Comparison of ENCODE assay signal across 33 cellular contexts in genomic region chr12:115377781-115378180, GRCh38.
"Had no signal": no experiment of that assay in that cellular context is flagged by ENCODE, and none has a peak within 500 bp of the region (broad histone marks: within the 10 kb centered on the region; RNA-seq: fewer than 3 reads in every experiment).

No MANE protein-coding gene starts in this region.

- H3K27me3 Mint-ChIP-seq: activated CD4-positive, alpha-beta T cell treated with anti-CD3 and anti-CD28 coated beads, Interleukin-2, amount 10 ng/mL, durations not matched to agents 24 days and 14 days; activated T-cell treated with anti-CD3 and anti-CD28 coated beads, Interleukin-2, amount 50 U/mL, for 24 hours had no signal

- H3K27ac Mint-ChIP-seq: activated CD4-positive, alpha-beta T cell treated with anti-CD3 and anti-CD28 coated beads, Interleukin-2, amount 10 ng/mL, durations not matched to agents 24 days and 14 days; activated CD8-positive, alpha-beta T cell treated with anti-CD3 and anti-CD28 coated beads for 36 hours; activated naive CD4-positive, alpha-beta T cell treated with anti-CD3 and anti-CD28 coated beads, Interleukin-2, amount 50 U/mL, for 24 hours; activated naive CD8-positive, alpha-beta T cell treated with anti-CD3 and anti-CD28 coated beads, Interleukin-2, amount 10 ng/mL, durations not matched to agents 7 days and 5 days; activated T-cell treated with anti-CD3 and anti-CD28 coated beads, Interleukin-2, amount 50 U/mL, for 24 hours; activated T-helper 2 cell treated with anti-CD3 and anti-CD28 coated beads, Interferon-gamma antibody, Interleukin-2, Interleukin-4, amounts not matched to agents 10 μg/mL and 5 μg/mL and 100 μg/mL, durations not matched to agents 14 hours and 24 hours and 36 hours; IgD-negative memory B cell; T-cell had no signal

- H3K27ac ChIP-seq: ascending aorta, breast epithelium, PC-9, RWPE1, WERI-Rb-1 had no signal

- H3K4me3 Mint-ChIP-seq: activated CD4-positive, alpha-beta T cell treated with anti-CD3 and anti-CD28 coated beads, Interleukin-2, amount 10 ng/mL, durations not matched to agents 24 days and 14 days; activated CD8-positive, alpha-beta T cell treated with anti-CD3 and anti-CD28 coated beads for 36 hours; activated naive CD4-positive, alpha-beta T cell treated with anti-CD3 and anti-CD28 coated beads, Interleukin-2, amount 50 U/mL, for 24 hours; activated naive CD8-positive, alpha-beta T cell treated with anti-CD3 and anti-CD28 coated beads, Interleukin-2, amount 10 ng/mL, durations not matched to agents 7 days and 5 days; activated T-cell treated with anti-CD3 and anti-CD28 coated beads, Interleukin-2, amount 50 U/mL, for 24 hours; IgD-negative memory B cell; T-cell had no signal

- DNase-seq: activated CD4-positive, alpha-beta T cell treated with anti-CD3 and anti-CD28 coated beads, Interleukin-2, amount 10 ng/mL, durations not matched to agents 24 days and 14 days; activated CD4-positive, alpha-beta T cell treated with anti-CD3 and anti-CD28 coated beads, Interleukin-2, amount 50 U/mL, for 4 hours; activated CD4-positive, CD25-positive, alpha-beta regulatory T cell; activated CD8-positive, alpha-beta T cell treated with anti-CD3 and anti-CD28 coated beads for 36 hours; activated gamma-delta T cell; activated naive CD4-positive, alpha-beta T cell treated with Interleukin-2 at 50 U/mL for 16 hours; activated naive CD8-positive, alpha-beta T cell treated with anti-CD3 and anti-CD28 coated beads, Interleukin-2, amount 10 ng/mL, durations not matched to agents 7 days and 5 days; activated T-cell treated with anti-CD3 and anti-CD28 coated beads, Interleukin-2, amount 50 U/mL, for 24 hours; Karpas-422; KBM-7; MG63; NCI-H1048; NCI-H1436; NCI-H1930; NCI-H2081 treated with DMSO at 0.1 percent for 48 hours; NCI-H226; NCI-H446 treated with DMSO at 0.1 percent for 48 hours; NCI-H524; NCI-H69; NCI-H82; PC-9; SIG-M5; T-cell; T1000; WERI-Rb-1 had no signal

- H3K9me3 ChIP-seq: ascending aorta, breast epithelium, MG63 had no signal

- H3K4me1 ChIP-seq: ascending aorta, breast epithelium had no signal

- H3K4me1 Mint-ChIP-seq: activated naive CD4-positive, alpha-beta T cell treated with anti-CD3 and anti-CD28 coated beads, Interleukin-2, amount 50 U/mL, for 24 hours; IgD-negative memory B cell; T-cell had no signal

- H3K4me3 ChIP-seq: ascending aorta, breast epithelium, MG63, PC-9 had no signal

- ATAC-seq: activated CD8-positive, alpha-beta T cell treated with anti-CD3 and anti-CD28 coated beads for 36 hours; Right ventricle myocardium inferior; SK-N-SH treated with all-trans-retinoic acid at 6 μM for 48 hours; T-cell had no signal

- H3K27me3 ChIP-seq: ascending aorta, breast epithelium, MG63 had no signal

- H3K36me3 Mint-ChIP-seq: activated naive CD4-positive, alpha-beta T cell treated with anti-CD3 and anti-CD28 coated beads, Interleukin-2, amount 50 U/mL, for 24 hours; activated naive CD8-positive, alpha-beta T cell treated with anti-CD3 and anti-CD28 coated beads, Interleukin-2, amount 10 ng/mL, durations not matched to agents 7 days and 5 days; IgD-negative memory B cell; T-cell had no signal
